In the genomic region with DNA sequence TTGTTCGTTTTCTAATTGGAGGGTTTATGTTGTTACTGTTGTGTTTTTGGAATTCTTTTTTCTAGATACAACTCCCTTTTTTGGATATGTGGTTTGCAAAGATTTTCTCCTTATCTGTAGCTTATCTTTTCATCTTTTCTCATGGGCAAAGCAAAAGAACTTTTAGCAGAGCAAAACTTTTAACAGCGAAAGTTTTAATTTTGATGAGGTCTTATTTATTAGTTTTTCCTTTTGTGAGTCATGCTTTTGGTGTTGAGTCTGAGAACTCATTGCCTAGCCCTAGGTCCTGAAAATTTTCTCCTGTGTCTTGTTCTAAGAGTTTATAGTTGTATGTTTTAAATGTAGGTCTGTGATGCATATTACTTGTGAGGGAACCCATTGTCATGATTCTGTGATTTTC, we compare ENCODE assay signal across 1 cellular context.
TF ChIP-seq lines count a peak whose summit lies in the region.

No MANE protein-coding gene starts in this region.

TF ChIP-seq in H1, 55 proteins besides CTCF, POLR2A, EP300 and RAD21 (continued from another document):
- TF ChIP-seq SP1 (IDR thresholded peaks at IDR 0.05; ENCODE audit: low read depth, low read length) (no peak), CHD1 (IDR thresholded peaks at IDR 0.05; ENCODE audit: low read depth, low read length) (no peak), TAF7 (optimal IDR thresholded peaks at IDR 0.05; ENCODE audit: borderline replicate concordance, low read depth, low read length) (no peak), POLR2AphosphoS5 (IDR thresholded peaks at IDR 0.05; ENCODE audit: low read depth, low read length) (no peak), RBBP5 (IDR thresholded peaks at IDR 0.05; ENCODE audit: borderline replicate concordance, low read depth, low read length) (no peak), BACH1 (IDR thresholded peaks at IDR 0.05; ENCODE audit: low read length) (no peak), SP2 (IDR thresholded peaks at IDR 0.05; ENCODE audit: low read length) (no peak), KDM1A (IDR thresholded peaks at IDR 0.05; ENCODE audit: borderline replicate concordance, low read length) (no peak), CHD2 (IDR thresholded peaks at IDR 0.05; ENCODE audit: low read length) (no peak), CREB1 (IDR thresholded peaks at IDR 0.05) (no peak)
